In the genomic region with DNA sequence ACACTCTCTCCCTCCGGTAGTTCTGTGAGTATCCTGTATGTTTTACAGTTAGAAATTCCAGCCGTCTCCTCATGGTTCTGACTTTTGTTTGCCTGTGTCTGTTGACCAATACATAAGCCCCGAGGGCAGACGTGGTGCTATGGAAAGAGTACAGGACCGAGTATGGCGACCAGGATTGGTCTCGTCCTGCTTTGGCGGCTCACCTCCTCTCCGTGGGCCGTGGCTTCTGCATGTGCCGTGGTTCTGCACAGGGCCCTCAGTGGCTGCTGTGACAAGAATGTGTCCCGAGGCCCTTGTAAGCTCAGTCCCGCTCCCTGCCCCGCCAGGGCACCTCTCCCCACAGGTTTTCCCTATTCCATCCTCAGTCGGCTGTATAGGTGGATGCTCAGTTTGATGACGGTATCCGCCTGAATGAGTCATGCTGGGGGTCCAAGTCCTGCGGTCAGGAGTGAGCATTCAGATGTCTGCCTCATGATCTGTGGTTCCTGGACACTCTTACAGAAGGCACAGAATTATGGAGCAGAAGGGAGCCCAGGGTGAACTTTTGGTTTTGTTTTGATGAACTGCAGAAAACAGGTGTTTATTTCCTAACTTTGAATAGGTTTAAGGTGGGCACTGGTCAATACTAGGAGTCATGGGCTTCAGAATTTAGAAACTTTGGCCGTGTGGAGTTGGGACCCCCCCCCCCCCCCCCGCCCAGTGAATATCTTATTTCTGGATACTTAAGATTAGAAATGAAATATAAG, we compare ENCODE assay signal across 1 cellular context.
TF ChIP-seq lines count a peak whose summit lies in the region.

No MANE protein-coding gene starts in this region.

TF ChIP-seq in HEK293, 187 proteins besides CTCF, POLR2A, EP300 and RAD21 (continued from another document):
- TF ChIP-seq, protein P1, sequence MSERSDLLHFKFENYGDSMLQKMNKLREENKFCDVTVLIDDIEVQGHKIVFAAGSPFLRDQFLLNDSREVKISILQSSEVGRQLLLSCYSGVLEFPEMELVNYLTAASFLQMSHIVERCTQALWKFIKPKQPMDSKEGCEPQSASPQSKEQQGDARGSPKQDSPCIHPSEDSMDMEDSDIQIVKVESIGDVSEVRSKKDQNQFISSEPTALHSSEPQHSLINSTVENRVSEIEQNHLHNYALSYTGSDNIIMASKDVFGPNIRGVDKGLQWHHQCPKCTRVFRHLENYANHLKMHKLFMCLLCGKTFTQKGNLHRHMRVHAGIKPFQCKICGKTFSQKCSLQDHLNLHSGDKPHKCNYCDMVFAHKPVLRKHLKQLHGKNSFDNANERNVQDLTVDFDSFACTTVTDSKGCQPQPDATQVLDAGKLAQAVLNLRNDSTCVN (tag by site-specific recombination; optimal IDR thresholded peaks at IDR 0.05) = peak; percentile 28
- TF ChIP-seq ZNF350 (tag by site-specific recombination; IDR thresholded peaks at IDR 0.05) (no peak), ZNF621 (tag by site-specific recombination; IDR thresholded peaks at IDR 0.05) (no peak), BCL11A (tag by site-specific recombination; IDR thresholded peaks at IDR 0.05; ENCODE audit: low read depth) (no peak), ZNF175 (tag by site-specific recombination; IDR thresholded peaks at IDR 0.05) (no peak), ZNF585B (tag by site-specific recombination; IDR thresholded peaks at IDR 0.05) (no peak), ZNF114 (tag by site-specific recombination; IDR thresholded peaks at IDR 0.05) (no peak), ZNF391 (tag by site-specific recombination; IDR thresholded peaks at IDR 0.05; ENCODE audit: borderline replicate concordance, low read depth) (peak; percentile 11; the same call in 1 of the 2 replicates), ZEB2 (tag by site-specific recombination; IDR thresholded peaks at IDR 0.05) (no peak)
- TF ChIP-seq, protein P2, sequence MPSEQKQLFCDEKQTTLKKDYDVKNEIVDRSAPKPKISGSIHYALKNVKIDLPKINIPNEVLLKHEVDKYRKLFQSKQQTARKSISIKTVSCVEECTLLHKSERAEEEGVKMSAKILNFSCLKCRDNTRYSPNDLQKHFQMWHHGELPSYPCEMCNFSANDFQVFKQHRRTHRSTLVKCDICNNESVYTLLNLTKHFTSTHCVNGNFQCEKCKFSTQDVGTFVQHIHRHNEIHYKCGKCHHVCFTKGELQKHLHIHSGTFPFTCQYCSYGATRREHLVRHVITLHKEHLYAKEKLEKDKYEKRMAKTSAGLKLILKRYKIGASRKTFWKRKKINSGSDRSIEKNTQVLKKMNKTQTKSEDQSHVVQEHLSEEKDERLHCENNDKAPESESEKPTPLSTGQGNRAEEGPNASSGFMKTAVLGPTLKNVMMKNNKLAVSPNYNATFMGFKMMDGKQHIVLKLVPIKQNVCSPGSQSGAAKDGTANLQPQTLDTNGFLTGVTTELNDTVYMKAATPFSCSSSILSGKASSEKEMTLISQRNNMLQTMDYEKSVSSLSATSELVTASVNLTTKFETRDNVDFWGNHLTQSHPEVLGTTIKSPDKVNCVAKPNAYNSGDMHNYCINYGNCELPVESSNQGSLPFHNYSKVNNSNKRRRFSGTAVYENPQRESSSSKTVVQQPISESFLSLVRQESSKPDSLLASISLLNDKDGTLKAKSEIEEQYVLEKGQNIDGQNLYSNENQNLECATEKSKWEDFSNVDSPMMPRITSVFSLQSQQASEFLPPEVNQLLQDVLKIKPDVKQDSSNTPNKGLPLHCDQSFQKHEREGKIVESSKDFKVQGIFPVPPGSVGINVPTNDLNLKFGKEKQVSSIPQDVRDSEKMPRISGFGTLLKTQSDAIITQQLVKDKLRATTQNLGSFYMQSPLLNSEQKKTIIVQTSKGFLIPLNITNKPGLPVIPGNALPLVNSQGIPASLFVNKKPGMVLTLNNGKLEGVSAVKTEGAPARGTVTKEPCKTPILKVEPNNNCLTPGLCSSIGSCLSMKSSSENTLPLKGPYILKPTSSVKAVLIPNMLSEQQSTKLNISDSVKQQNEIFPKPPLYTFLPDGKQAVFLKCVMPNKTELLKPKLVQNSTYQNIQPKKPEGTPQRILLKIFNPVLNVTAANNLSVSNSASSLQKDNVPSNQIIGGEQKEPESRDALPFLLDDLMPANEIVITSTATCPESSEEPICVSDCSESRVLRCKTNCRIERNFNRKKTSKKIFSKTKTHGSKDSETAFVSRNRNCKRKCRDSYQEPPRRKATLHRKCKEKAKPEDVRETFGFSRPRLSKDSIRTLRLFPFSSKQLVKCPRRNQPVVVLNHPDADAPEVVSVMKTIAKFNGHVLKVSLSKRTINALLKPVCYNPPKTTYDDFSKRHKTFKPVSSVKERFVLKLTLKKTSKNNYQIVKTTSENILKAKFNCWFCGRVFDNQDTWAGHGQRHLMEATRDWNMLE (tag by site-specific recombination; conservative IDR thresholded peaks at IDR 0.05; ENCODE audit: low read depth) = no peak
